ENCODE assay signal across 11 cellular contexts in genomic region chr7:6227294-6227846, GRCh38. TPM values are rescaled to one million over a fixed set of nuclear protein-coding genes. Genes with fewer than 3 reads are reported as not detected.
DNase-seq lines count a peak whose midpoint lies in the region; ATAC-seq and TF ChIP-seq lines count a peak whose summit lies in the region.
"Had no signal": no experiment of that assay in that cellular context is flagged by ENCODE, and none has a peak within 500 bp of the region (broad histone marks: within the 10 kb centered on the region; RNA-seq: fewer than 3 reads in every experiment).

No MANE protein-coding gene starts in this region.

- H3K4me3 ChIP-seq in ascending aorta (no peak overlapping the region), heart right ventricle (no peak overlapping the region), skeletal muscle cell (ENCODE audit: low read depth, low read length) (no peak overlapping the region)

- H3K27me3 ChIP-seq in ascending aorta (no peaks in the 10 kb centered on the region), heart right ventricle (no peaks in the 10 kb centered on the region)

- H3K27me3 Mint-ChIP-seq in stimulated activated naive CD8-positive, alpha-beta T cell treated with anti-CD3 and anti-CD28 coated beads, Interleukin-15, amount 100 ng/mL, for 72 hours, result peaks cover 22% of the 10 kb centered on the region

- intact Hi-C loops in ascending aorta (cut with DNase I), result loop anchor here (2.0 kb wide), 1 partner anchor 19 kb away; no protein-coding TSS in a partner anchor
- intact Hi-C loops in heart right ventricle (cut with DNase I), result loop anchor here in 5 of 10 donors (2.0 to 10.0 kb wide), 6 partner anchors 35 to 65 kb away; partner anchors contain the start of gene CYTH3 (in 1 of the 5)

- no peaks in the 10 kb centered on the region for H3K9me3 Mint-ChIP-seq in stimulated activated naive CD8-positive, alpha-beta T cell treated with anti-CD3 and anti-CD28 coated beads, Interleukin-15, amount 100 ng/mL, for 72 hours
- H3K9me3 Mint-ChIP-seq: activated T-cell treated with anti-CD3 and anti-CD28 coated beads, Interleukin-2, amount 50 U/mL, for 24 hours had no signal

- H3K4me1 Mint-ChIP-seq in stimulated activated naive CD8-positive, alpha-beta T cell treated with anti-CD3 and anti-CD28 coated beads, Interleukin-15, amount 100 ng/mL, for 72 hours, result peaks cover 19% of the 10 kb centered on the region

- TF ChIP-seq CTCF in ascending aorta (IDR thresholded peaks at IDR 0.05) (no peak), heart right ventricle (IDR thresholded peaks at IDR 0.05) (no peak)

- no peaks in the 10 kb centered on the region for H3K36me3 ChIP-seq in ascending aorta
- no peaks in the 10 kb centered on the region for H3K36me3 ChIP-seq in heart right ventricle

- WGBS in heart right ventricle, 2 donors, result 14 to 19% methylated on average over 5 of the region's 5 CpGs

- peak; percentile 37 for DNase-seq in HCEC 1CT
- no peak for DNase-seq in ascending aorta (ENCODE audit: low spot score in 2 of 2)
- peak in 1 of 2 donors; percentile 75 for DNase-seq in heart right ventricle
- DNase-seq in skeletal muscle cell (ENCODE audit: low read depth), result peak; percentile 53
- DNase-seq in stimulated activated naive CD8-positive, alpha-beta T cell treated with anti-CD3 and anti-CD28 coated beads, Interleukin-15, amount 100 ng/mL, for 72 hours, result no peak
- DNase-seq in stimulated activated CD4-positive, alpha-beta T cell treated with anti-CD3 and anti-CD28 coated beads, Interleukin-2, amount 100 ng/mL, for 48 hours, result no peak
- DNase-seq in ureter (ENCODE audit: low spot score), result no peak
- DNase-seq: activated T-cell treated with anti-CD3 and anti-CD28 coated beads, Interleukin-2, amount 50 U/mL, for 24 hours; cerebellar nuclear complex; T-helper 9 cell had no signal

- H3K27ac ChIP-seq in ascending aorta (peak overlapping the region; percentile 65 to 70), heart right ventricle (peak overlapping the region; percentile 39 to 83 (median 70))

- ATAC-seq in heart right ventricle (peak; percentile 32 to 71 (median 54)), HG03045 (IDR thresholded peaks at IDR 0.05; ENCODE audit: unreplicated experiment) (no peak)
- no peak for ATAC-seq in stimulated activated naive CD8-positive, alpha-beta T cell treated with anti-CD3 and anti-CD28 coated beads, Interleukin-15, amount 100 ng/mL, for 72 hours

- H3K9me3 ChIP-seq in ascending aorta (no peaks in the 10 kb centered on the region), heart right ventricle (no peaks in the 10 kb centered on the region)

- no peak overlapping the region for H3K27ac Mint-ChIP-seq in stimulated activated naive CD8-positive, alpha-beta T cell treated with anti-CD3 and anti-CD28 coated beads, Interleukin-15, amount 100 ng/mL, for 72 hours
- H3K27ac Mint-ChIP-seq: activated T-cell treated with anti-CD3 and anti-CD28 coated beads, Interleukin-2, amount 50 U/mL, for 24 hours had no signal

- no peak overlapping the region for H3K4me3 Mint-ChIP-seq in stimulated activated naive CD8-positive, alpha-beta T cell treated with anti-CD3 and anti-CD28 coated beads, Interleukin-15, amount 100 ng/mL, for 72 hours
- H3K4me3 Mint-ChIP-seq: activated T-cell treated with anti-CD3 and anti-CD28 coated beads, Interleukin-2, amount 50 U/mL, for 24 hours had no signal

- peaks cover 4 to 34% of the 10 kb centered on the region in 2 donors for H3K4me1 ChIP-seq in ascending aorta
- peaks cover 21 to 100% (median 86%) of the 10 kb centered on the region in 9 donors for H3K4me1 ChIP-seq in heart right ventricle

RNA-seq across cellular contexts. Expression of gene CYTH3, which starts 45.1 kb away (rescaled TPM):
- total RNA-seq in ascending aorta (51.8 TPM), heart right ventricle (10 to 100 TPM; 16.2 to 27.9 (median 23.2) TPM), ureter (14.9 TPM)
- polyA plus RNA-seq in heart right ventricle, result 10 to 100 TPM; 15.9 to 17.0 TPM

Comparison
In these comparisons a context has a peak if more than half of its experiments do, and no peak if none do; other contexts are left out.
1. DNase-seq: peak in HCEC 1CT (single experiment) and skeletal muscle cell (single experiment); none in ascending aorta (0 of 2), stimulated activated naive CD8-positive, alpha-beta T cell treated with anti-CD3 and anti-CD28 coated beads, Interleukin-15, amount 100 ng/mL, for 72 hours (0 of 2), stimulated activated CD4-positive, alpha-beta T cell treated with anti-CD3 and anti-CD28 coated beads, Interleukin-2, amount 100 ng/mL, for 48 hours (0 of 2) and ureter (single experiment).
2. ATAC-seq: peak in heart right ventricle (8 of 8); none in HG03045 (single experiment) and stimulated activated naive CD8-positive, alpha-beta T cell treated with anti-CD3 and anti-CD28 coated beads, Interleukin-15, amount 100 ng/mL, for 72 hours (single experiment).